ENCODE assay signal across 8 cellular contexts in genomic region chr1:75724472-75725022, GRCh38. TPM values are rescaled to one million over a fixed set of nuclear protein-coding genes. Genes with fewer than 3 reads are reported as not detected.
DNase-seq lines count a peak whose midpoint lies in the region; ATAC-seq, FAIRE-seq and TF ChIP-seq lines count a peak whose summit lies in the region.

Gene ACADM (plus strand): TSS chr1:75724709. CDS start chr1:75724788, 79 bp downstream.

- H3K27me3 ChIP-seq in heart right ventricle (no peaks in the 10 kb centered on the region), prostate gland (replicated peaks; ENCODE audit: insufficient read depth) (no peaks in the 10 kb centered on the region)

- DNase-seq in GM12892 (ENCODE audit: insufficient read length) (peak; percentile 69), NCI-H1105 treated with DMSO at 0.1 percent for 48 hours (lab: John Stamatoyannopoulos, UW) (peak; percentile 80), amniotic epithelial cell (ENCODE audit: low read depth) (peak; percentile 70), heart right ventricle (peak; percentile 90 to 92), prostate gland (ENCODE audit: low spot score) (peak; percentile 79), ureter (ENCODE audit: low spot score) (peak; percentile 87)

- H3K4me3 ChIP-seq in heart right ventricle (peak within 1 kb of the TSS; percentile 66 to 93 (median 72)), prostate gland (peak within 1 kb of the TSS; percentile 52 to 83)

- FAIRE-seq in GM12892 (lab: Jason Lieb, UNC) = peak; percentile 92

- H3K4me1 ChIP-seq in heart right ventricle (peaks cover 0 to 35% (median 28%) of the 10 kb centered on the region in 9 donors), prostate gland (replicated peaks) (no peaks in the 10 kb centered on the region)

- peak; percentile 85 for ATAC-seq in HG02678 (IDR thresholded peaks at IDR 0.05; ENCODE audit: unreplicated experiment)
- ATAC-seq in heart right ventricle = peak; percentile 98 to 100 (median 99)

- TF ChIP-seq CTCF in heart right ventricle (IDR thresholded peaks at IDR 0.05) (no peak), prostate gland (IDR thresholded peaks at IDR 0.05) (no peak)

- H3K27ac ChIP-seq in heart right ventricle (peak within 1 kb of the TSS; percentile 80 to 96 (median 92)), prostate gland (peak within 1 kb of the TSS; percentile 88 to 90)

- H3K36me3 ChIP-seq in heart right ventricle (no peaks in the 10 kb centered on the region), prostate gland (no peaks in the 10 kb centered on the region)

- 0% methylated on average over 48 of the region's 48 CpGs for WGBS in heart right ventricle, 2 donors
- 0% methylated on average over 42 of the region's 48 CpGs for WGBS in prostate gland

- intact Hi-C loops in T-helper 1 cell treated with Interleukin-12 subunit alpha and Interleukin-12 subunit beta and Interleukin-4 antibody, amounts not matched to agents 30 ng/mL and 1 ng/mL, for 36 hours (cut with micrococcal nuclease) = loop anchor here (1.0 to 5.0 kb wide), 8 partner anchors 24 to 1958 kb away; partner anchors contain the start of genes CRYZ, FPGT, LRRIQ3 and PIGK
- intact Hi-C loops in heart right ventricle (cut with DNase I) (loop anchor here in 7 of 10 donors (2.0 to 10.0 kb wide), 3 partner anchors 60 to 63 kb away; partner anchors contain the start of gene RABGGTB (in 7 of the 7)), prostate gland (cut with DNase I) (loop anchor here (5.0 kb wide), 1 partner anchor 63 kb away; the partner anchor contains the start of gene RABGGTB)

- TF ChIP-seq POLR2A in GM12892 (IDR thresholded peaks at IDR 0.05; ENCODE audit: low read depth, low read length) (peak; percentile 95), prostate gland (IDR thresholded peaks at IDR 0.05) (peak; percentile 63)

- H3K9me3 ChIP-seq in heart right ventricle = no peaks in the 10 kb centered on the region
- H3K9me3 ChIP-seq in prostate gland = no peaks in the 10 kb centered on the region

RNA-seq across cellular contexts. Expression of gene ACADM, which starts in this region (rescaled TPM):
- polyA plus RNA-seq in GM12892 (2012; ENCODE audit: missing spikeins) = 159 TPM
- total RNA-seq in T-helper 1 cell treated with Interleukin-12 subunit alpha and Interleukin-12 subunit beta and Interleukin-4 antibody, amounts not matched to agents 30 ng/mL and 1 ng/mL, for 36 hours = 33.5 and 34.0 TPM in 2 replicates
- 100 to 1,000 TPM; 174 to 425 (median 360) TPM for total RNA-seq in heart right ventricle
- polyA plus RNA-seq in heart right ventricle = 10 to 100 TPM; 39.3 to 50.4 TPM
- total RNA-seq in prostate gland = 10 to 100 TPM; 45.4 to 49.4 TPM
- 51.4 TPM for total RNA-seq in ureter

Comparison
In these comparisons a context has a peak if more than half of its experiments do, and no peak if none do; other contexts are left out.
1. Peak in every context shown above with its lines: DNase-seq, ATAC-seq, H3K4me3 ChIP-seq and H3K27ac ChIP-seq.